Comparison of ENCODE assay signal across 2 cellular contexts in the genomic region with DNA sequence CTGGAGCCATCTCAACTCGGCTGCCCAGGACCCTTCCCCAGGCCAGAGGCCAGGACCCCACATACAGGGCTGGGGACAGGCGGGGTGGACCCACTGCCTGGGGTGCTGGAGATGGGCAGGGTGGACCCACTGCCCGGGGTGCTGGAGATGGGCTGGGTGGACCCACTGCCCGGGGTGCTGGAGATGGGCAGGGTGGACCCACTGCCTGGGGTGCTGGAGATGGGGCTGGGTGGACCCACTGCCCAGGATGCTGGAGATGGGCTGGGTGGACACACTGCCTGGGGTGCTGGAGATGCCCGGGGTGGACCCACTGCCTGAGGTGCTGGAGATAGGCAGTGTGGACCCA.
TF ChIP-seq lines count a peak whose summit lies in the region.

No MANE protein-coding gene starts in this region.

TF ChIP-seq in HepG2, 621 proteins besides CTCF, POLR2A, EP300 and RAD21 (continued from another document):
- TF ChIP-seq AHR (CRISPR knock-in tag; IDR thresholded peaks at IDR 0.05) (no peak), DZIP1 (CRISPR knock-in tag; IDR thresholded peaks at IDR 0.05) (no peak), POLR2AphosphoS2 (IDR thresholded peaks at IDR 0.05; ENCODE audit: low read depth, low read length) (no peak), REXO4 (CRISPR knock-in tag; IDR thresholded peaks at IDR 0.05; ENCODE audit: borderline replicate concordance) (no peak), KDM1A (CRISPR knock-in tag; IDR thresholded peaks at IDR 0.05) (no peak), ZNF552 (CRISPR knock-in tag; IDR thresholded peaks at IDR 0.05; ENCODE audit: borderline replicate concordance) (no peak)

TF ChIP-seq in SK-N-SH treated with all-trans-retinoic acid at 6 μM for 48 hours, 23 proteins besides CTCF, POLR2A, EP300 and RAD21:
- TF ChIP-seq, protein P1, sequence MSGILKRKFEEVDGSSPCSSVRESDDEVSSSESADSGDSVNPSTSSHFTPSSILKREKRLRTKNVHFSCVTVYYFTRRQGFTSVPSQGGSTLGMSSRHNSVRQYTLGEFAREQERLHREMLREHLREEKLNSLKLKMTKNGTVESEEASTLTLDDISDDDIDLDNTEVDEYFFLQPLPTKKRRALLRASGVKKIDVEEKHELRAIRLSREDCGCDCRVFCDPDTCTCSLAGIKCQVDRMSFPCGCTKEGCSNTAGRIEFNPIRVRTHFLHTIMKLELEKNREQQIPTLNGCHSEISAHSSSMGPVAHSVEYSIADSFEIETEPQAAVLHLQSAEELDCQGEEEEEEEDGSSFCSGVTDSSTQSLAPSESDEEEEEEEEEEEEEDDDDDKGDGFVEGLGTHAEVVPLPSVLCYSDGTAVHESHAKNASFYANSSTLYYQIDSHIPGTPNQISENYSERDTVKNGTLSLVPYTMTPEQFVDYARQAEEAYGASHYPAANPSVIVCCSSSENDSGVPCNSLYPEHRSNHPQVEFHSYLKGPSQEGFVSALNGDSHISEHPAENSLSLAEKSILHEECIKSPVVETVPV (CRISPR knock-in tag; IDR thresholded peaks at IDR 0.05), result no peak
- TF ChIP-seq SNAI2 (CRISPR knock-in tag; IDR thresholded peaks at IDR 0.05), result no peak
